In genomic region chr6:157169186-157169585, GRCh38 we compare ENCODE assay signal across 20 cellular contexts.
"Had no signal": no experiment of that assay in that cellular context is flagged by ENCODE, and none has a peak within 500 bp of the region (broad histone marks: within the 10 kb centered on the region; RNA-seq: fewer than 3 reads in every experiment).

No MANE protein-coding gene starts in this region.

- H3K9me3 ChIP-seq: ovary, tibial nerve had no signal

- H3K27ac ChIP-seq: ovary, SK-N-MC, tibial nerve had no signal

- H3K27me3 ChIP-seq: ovary, tibial nerve had no signal

- H3K4me1 Mint-ChIP-seq: activated B cell treated with CpG ODN at 0.5 μM for 24 hours; activated CD4-positive, alpha-beta memory T cell treated with anti-CD3 and anti-CD28 coated beads, Interleukin-2, amount 10 ng/mL, durations not matched to agents 7 days and 5 days; activated CD8-positive, alpha-beta memory T cell treated with anti-CD3 and anti-CD28 coated beads, Interleukin-2, amount 10 ng/mL, durations not matched to agents 7 days and 5 days; activated naive CD4-positive, alpha-beta T cell treated with anti-CD3 and anti-CD28 coated beads, Interleukin-2, amount 10 ng/mL, durations not matched to agents 7 days and 5 days; activated naive CD8-positive, alpha-beta T cell treated with anti-CD3 and anti-CD28 coated beads, Interleukin-2, amount 50 U/mL, for 24 hours had no signal

- H3K4me3 ChIP-seq: ovary, SK-N-MC, tibial nerve had no signal

- H3K27me3 Mint-ChIP-seq: activated B cell treated with CpG ODN at 0.5 μM for 24 hours; activated CD4-positive, alpha-beta memory T cell treated with anti-CD3 and anti-CD28 coated beads, Interleukin-2, amount 10 ng/mL, durations not matched to agents 7 days and 5 days; activated CD8-positive, alpha-beta memory T cell treated with anti-CD3 and anti-CD28 coated beads, Interleukin-2, amount 10 ng/mL, durations not matched to agents 7 days and 5 days; activated naive CD4-positive, alpha-beta T cell treated with anti-CD3 and anti-CD28 coated beads, Interleukin-2, amount 10 ng/mL, durations not matched to agents 7 days and 5 days; activated naive CD8-positive, alpha-beta T cell treated with anti-CD3 and anti-CD28 coated beads, Interleukin-2, amount 50 U/mL, for 24 hours; naive thymus-derived CD4-positive, alpha-beta T cell; T-cell had no signal

- ATAC-seq: activated CD8-positive, alpha-beta memory T cell treated with anti-CD3 and anti-CD28 coated beads, Interleukin-2, amount 10 ng/mL, durations not matched to agents 7 days and 5 days; activated naive CD8-positive, alpha-beta T cell treated with anti-CD3 and anti-CD28 coated beads, Interleukin-2, amount 50 U/mL, for 24 hours; naive thymus-derived CD4-positive, alpha-beta T cell; stimulated activated naive CD8-positive, alpha-beta T cell treated with anti-CD3 and anti-CD28 coated beads, Interleukin-15, Interleukin-2, amounts not matched to agents 100 U/mL and 50 U/mL, for 24 hours; T-cell had no signal

- H3K27ac Mint-ChIP-seq: activated B cell treated with CpG ODN at 0.5 μM for 24 hours; activated CD4-positive, alpha-beta memory T cell treated with anti-CD3 and anti-CD28 coated beads, Interleukin-2, amount 10 ng/mL, durations not matched to agents 7 days and 5 days; activated CD8-positive, alpha-beta memory T cell treated with anti-CD3 and anti-CD28 coated beads, Interleukin-2, amount 10 ng/mL, durations not matched to agents 7 days and 5 days; activated naive CD4-positive, alpha-beta T cell treated with anti-CD3 and anti-CD28 coated beads, Interleukin-2, amount 10 ng/mL, durations not matched to agents 7 days and 5 days; activated naive CD8-positive, alpha-beta T cell treated with anti-CD3 and anti-CD28 coated beads, Interleukin-2, amount 50 U/mL, for 24 hours; activated T-helper 2 cell treated with anti-CD3 and anti-CD28 coated beads, Interferon-gamma antibody, Interleukin-2, Interleukin-4, amounts not matched to agents 10 μg/mL and 5 μg/mL and 100 μg/mL, durations not matched to agents 14 hours and 24 hours and 36 hours; T-cell had no signal

- H3K9me3 Mint-ChIP-seq: activated B cell treated with CpG ODN at 0.5 μM for 24 hours; activated CD4-positive, alpha-beta memory T cell treated with anti-CD3 and anti-CD28 coated beads, Interleukin-2, amount 10 ng/mL, durations not matched to agents 7 days and 5 days; activated naive CD4-positive, alpha-beta T cell treated with anti-CD3 and anti-CD28 coated beads, Interleukin-2, amount 10 ng/mL, durations not matched to agents 7 days and 5 days; activated naive CD8-positive, alpha-beta T cell treated with anti-CD3 and anti-CD28 coated beads, Interleukin-2, amount 50 U/mL, for 24 hours; activated T-helper 2 cell treated with anti-CD3 and anti-CD28 coated beads, Interferon-gamma antibody, Interleukin-2, Interleukin-4, amounts not matched to agents 10 μg/mL and 5 μg/mL and 100 μg/mL, durations not matched to agents 14 hours and 24 hours and 36 hours; naive thymus-derived CD4-positive, alpha-beta T cell; T-cell had no signal

- H3K36me3 ChIP-seq: ovary had no signal

- DNase-seq: activated B cell treated with CpG ODN at 0.5 μM for 24 hours; activated CD4-positive, alpha-beta memory T cell treated with anti-CD3 and anti-CD28 coated beads, Interleukin-2, amount 10 ng/mL, durations not matched to agents 7 days and 5 days; activated CD4-positive, alpha-beta T cell treated with anti-CD3 and anti-CD28 coated beads for 48 hours; activated CD8-positive, alpha-beta memory T cell treated with anti-CD3 and anti-CD28 coated beads, Interleukin-2, amount 10 ng/mL, durations not matched to agents 7 days and 5 days; activated naive CD4-positive, alpha-beta T cell treated with anti-CD3 and anti-CD28 coated beads, Interleukin-2, amount 10 ng/mL, durations not matched to agents 7 days and 5 days; activated naive CD8-positive, alpha-beta T cell treated with anti-CD3 and anti-CD28 coated beads, Interleukin-2, amount 50 U/mL, for 24 hours; activated T-cell treated with anti-CD3 and anti-CD28 coated beads, Interleukin-2, amount 50 U/mL, for 1 hour; dermis blood vessel endothelial cell; effector memory CD4-positive, alpha-beta T cell; hypothalamus; mammary epithelial cell; naive thymus-derived CD4-positive, alpha-beta T cell; ovary; stimulated activated CD4-positive, alpha-beta T cell treated with anti-CD3 and anti-CD28 coated beads, Interleukin-12 subunit alpha, Interleukin-12 subunit beta, amount 100 ng/mL, for 4 hours; stimulated activated CD4-positive, alpha-beta T cell treated with anti-CD3 and anti-CD28 coated beads, Interleukin-1b, Interleukin-23, amount 100 ng/mL, for 48 hours; stimulated activated naive CD8-positive, alpha-beta T cell treated with anti-CD3 and anti-CD28 coated beads, Interleukin-15, Interleukin-2, amounts not matched to agents 100 U/mL and 50 U/mL, for 24 hours; T-cell had no signal

- H3K4me3 Mint-ChIP-seq: activated B cell treated with CpG ODN at 0.5 μM for 24 hours; activated CD4-positive, alpha-beta memory T cell treated with anti-CD3 and anti-CD28 coated beads, Interleukin-2, amount 10 ng/mL, durations not matched to agents 7 days and 5 days; activated CD8-positive, alpha-beta memory T cell treated with anti-CD3 and anti-CD28 coated beads, Interleukin-2, amount 10 ng/mL, durations not matched to agents 7 days and 5 days; activated naive CD4-positive, alpha-beta T cell treated with anti-CD3 and anti-CD28 coated beads, Interleukin-2, amount 10 ng/mL, durations not matched to agents 7 days and 5 days; activated naive CD8-positive, alpha-beta T cell treated with anti-CD3 and anti-CD28 coated beads, Interleukin-2, amount 50 U/mL, for 24 hours; naive thymus-derived CD4-positive, alpha-beta T cell; T-cell had no signal
